In the genomic region with DNA sequence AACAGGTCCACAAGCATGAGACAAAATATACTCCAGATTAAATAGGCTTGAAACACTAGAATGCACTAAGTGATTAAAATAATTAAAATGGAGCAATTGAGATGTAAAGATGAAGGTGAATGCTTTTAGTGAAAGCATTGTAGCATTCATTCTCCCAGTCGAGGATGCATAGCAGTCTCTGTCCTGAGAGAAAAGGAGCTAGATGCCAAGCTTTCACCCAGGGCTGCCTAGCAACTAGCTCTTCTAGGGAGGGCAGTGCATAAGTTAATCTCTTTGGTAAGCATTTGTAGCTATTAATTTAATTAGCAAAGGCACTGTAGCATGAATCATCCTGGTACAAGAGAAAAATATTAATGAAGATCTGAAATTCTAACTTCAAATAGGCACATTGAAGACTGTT, we compare ENCODE assay signal across 19 cellular contexts.
A peak's percentile ranks its signal among the peaks of the same experiment; 100 is the strongest.
DNase-seq lines count a peak whose midpoint lies in the region; ATAC-seq and TF ChIP-seq lines count a peak whose summit lies in the region.
"Had no signal": no experiment of that assay in that cellular context is flagged by ENCODE, and none has a peak within 500 bp of the region (broad histone marks: within the 10 kb centered on the region; RNA-seq: fewer than 3 reads in every experiment).

No MANE protein-coding gene starts in this region.

- H3F3A ChIP-seq in MM.1S (ENCODE audit: insufficient read depth, low read length) = peaks cover 5% of the 10 kb centered on the region; the same call in 1 of the 2 replicates

- WGBS in ectodermal cell, 2 experiments = 0 to 11% methylated on average over 1 of the region's 1 CpG
- 30 to 74% methylated on average over 1 of the region's 1 CpG for WGBS in upper lobe of left lung, 2 donors

- no peak for ATAC-seq in CD4-positive, alpha-beta T cell (ENCODE audit: poor library complexity)
- no peak for ATAC-seq in upper lobe of left lung (ENCODE audit: low FRiP score in 2 of 2)
- ATAC-seq: CD8-positive, alpha-beta T cell had no signal

- H3K79me2 ChIP-seq in MM.1S (ENCODE audit: low read length) = no peaks in the 10 kb centered on the region

- H3K27me3 Mint-ChIP-seq in CD4-positive, alpha-beta T cell = no peaks in the 10 kb centered on the region

- no peaks in the 10 kb centered on the region for H3K4me1 Mint-ChIP-seq in CD4-positive, alpha-beta T cell (ENCODE audit: low read depth)

- no peaks in the 10 kb centered on the region for H3K9me2 ChIP-seq in MM.1S (replicated peaks; ENCODE audit: insufficient read depth, low read length)

- intact Hi-C loops in CD4-positive, alpha-beta T cell (cut with DNase I, micrococcal nuclease) = no loop called here

- peak overlapping the region; percentile 67 for H3K27ac ChIP-seq in 22Rv1
- H3K27ac ChIP-seq in MM.1S (ENCODE audit: low read length) = no peak overlapping the region
- peak overlapping the region; percentile 68 for H3K27ac ChIP-seq in ectodermal cell (ENCODE audit: insufficient read depth, low read depth, low read length, poor library complexity, severe bottlenecking)
- H3K27ac ChIP-seq in CD4-positive, alpha-beta T cell (ENCODE audit: low read depth, low read length) = no peak overlapping the region
- no peak overlapping the region for H3K27ac ChIP-seq in upper lobe of left lung
- H3K27ac ChIP-seq: BLaER1 treated with 17β-estradiol and CSF1 and Interleukin-3, amounts not matched to agents 10 nM and 100 nM had no signal

- H3K9me3 ChIP-seq in MM.1S (replicated peaks; ENCODE audit: insufficient read depth, low read length) = no peaks in the 10 kb centered on the region
- no peaks in the 10 kb centered on the region for H3K9me3 ChIP-seq in ectodermal cell (ENCODE audit: control insufficient read depth, low read length)
- H3K9me3 ChIP-seq in CD4-positive, alpha-beta T cell (ENCODE audit: control insufficient read depth, low read length) = no peaks in the 10 kb centered on the region
- no peaks in the 10 kb centered on the region for H3K9me3 ChIP-seq in upper lobe of left lung
- H3K9me3 ChIP-seq: HAP-1 had no signal

- H2AFZ ChIP-seq in MM.1S (ENCODE audit: low read length) = no peak overlapping the region

- H3K27me3 ChIP-seq in MM.1S (replicated peaks; ENCODE audit: insufficient read depth, low read length) (no peaks in the 10 kb centered on the region), ectodermal cell (ENCODE audit: control insufficient read depth, insufficient read depth, low read length, poor library complexity, severe bottlenecking) (no peaks in the 10 kb centered on the region), upper lobe of left lung (no peaks in the 10 kb centered on the region)
- no peaks in the 10 kb centered on the region for H3K27me3 ChIP-seq in CD4-positive, alpha-beta T cell (ENCODE audit: control insufficient read depth, insufficient read depth, low read length)
- H3K27me3 ChIP-seq: BLaER1 treated with 17β-estradiol and CSF1 and Interleukin-3, amounts not matched to agents 10 nM and 100 nM had no signal

- no peak for TF ChIP-seq EP300 in upper lobe of left lung (IDR thresholded peaks at IDR 0.05)

- H4K20me1 ChIP-seq in MM.1S (ENCODE audit: insufficient read depth, low read length) = no peaks in the 10 kb centered on the region
- H4K20me1 ChIP-seq: BLaER1 treated with 17β-estradiol and CSF1 and Interleukin-3, amounts not matched to agents 10 nM and 100 nM had no signal

- no peaks in the 10 kb centered on the region for H3K36me3 ChIP-seq in MM.1S (replicated peaks; ENCODE audit: insufficient read depth, low read length)
- H3K36me3 ChIP-seq in ectodermal cell (ENCODE audit: control insufficient read depth, insufficient read depth, low read length) = no peaks in the 10 kb centered on the region
- no peaks in the 10 kb centered on the region for H3K36me3 ChIP-seq in upper lobe of left lung
- H3K36me3 ChIP-seq: BLaER1 treated with 17β-estradiol and CSF1 and Interleukin-3, amounts not matched to agents 10 nM and 100 nM; HAP-1 had no signal

- H3K4me3 ChIP-seq in MM.1S (ENCODE audit: low read length) (no peak overlapping the region), ectodermal cell (ENCODE audit: insufficient read depth, low read depth, low read length) (no peak overlapping the region), upper lobe of left lung (no peak overlapping the region)
- H3K4me3 ChIP-seq: BLaER1 treated with 17β-estradiol and CSF1 and Interleukin-3, amounts not matched to agents 10 nM and 100 nM; HAP-1 had no signal

- CTCF ChIA-PET in CD4-positive, alpha-beta T cell (lab: Charles Lee) = no interaction called here

- TF ChIP-seq CTCF in 22Rv1 (IDR thresholded peaks at IDR 0.05) = no peak
- TF ChIP-seq CTCF in MM.1S (IDR thresholded peaks at IDR 0.05; ENCODE audit: low read length) = no peak
- no peak for TF ChIP-seq CTCF in CD4-positive, alpha-beta T cell (IDR thresholded peaks at IDR 0.05)
- no peak for TF ChIP-seq CTCF in upper lobe of left lung (IDR thresholded peaks at IDR 0.05)

- no peak overlapping the region for H3K9ac ChIP-seq in MM.1S (ENCODE audit: low read length)
- H3K9ac ChIP-seq: BLaER1 treated with 17β-estradiol and CSF1 and Interleukin-3, amounts not matched to agents 10 nM and 100 nM had no signal

- no peaks in the 10 kb centered on the region for H3K36me3 Mint-ChIP-seq in CD4-positive, alpha-beta T cell (ENCODE audit: low read depth)
- H3K36me3 Mint-ChIP-seq: CD8-positive, alpha-beta T cell had no signal

- TF ChIP-seq POLR2A in upper lobe of left lung (IDR thresholded peaks at IDR 0.05) = no peak

- POLR2A ChIA-PET in CD4-positive, alpha-beta T cell (lab: Charles Lee) = no interaction called here

- no peak overlapping the region for H3K4me3 Mint-ChIP-seq in CD4-positive, alpha-beta T cell
- H3K4me3 Mint-ChIP-seq: CD8-positive, alpha-beta T cell had no signal

- H3K4me1 ChIP-seq in MM.1S (ENCODE audit: low read length) (peaks cover 22% of the 10 kb centered on the region), ectodermal cell (ENCODE audit: control insufficient read depth, insufficient read depth, low read length) (peaks cover 18% of the 10 kb centered on the region), upper lobe of left lung (no peaks in the 10 kb centered on the region)

- peak; percentile 39 for DNase-seq in D341Med (ENCODE audit: low spot score)
- no peak for DNase-seq in MM.1S
- no peak for DNase-seq in CD4-positive, alpha-beta T cell
- no peak for DNase-seq in stimulated activated CD8-positive, alpha-beta memory T cell treated with anti-CD3 and anti-CD28 coated beads, Interleukin-4, amount 100 ng/mL, for 48 hours
- no peak for DNase-seq in midbrain (lab: John Stamatoyannopoulos, UW)
- no peak for DNase-seq in upper lobe of left lung
- DNase-seq: CD8-positive, alpha-beta T cell; DMS53; GF-D8; KG1; NCI-H1417; NCI-H1694 treated with DMSO at 0.1 percent for 48 hours; NCI-H2081 treated with DMSO at 0.1 percent for 48 hours; NCI-H748 treated with DMSO at 0.1 percent for 48 hours; Right ventricle myocardium superior had no signal

- peak overlapping the region; percentile 10; the same call in 1 of the 2 replicates for H3K4me2 ChIP-seq in MM.1S (ENCODE audit: low read depth, low read length)
- H3K4me2 ChIP-seq: BLaER1 treated with 17β-estradiol and CSF1 and Interleukin-3, amounts not matched to agents 10 nM and 100 nM had no signal

- H3K9me3 Mint-ChIP-seq in CD4-positive, alpha-beta T cell = peaks cover 10% of the 10 kb centered on the region

- H3K27ac Mint-ChIP-seq in CD4-positive, alpha-beta T cell = no peak overlapping the region
- H3K27ac Mint-ChIP-seq: CD8-positive, alpha-beta T cell had no signal

Comparison
In these comparisons a context has a peak if more than half of its experiments do, and no peak if none do; other contexts are left out.
1. H3K27ac ChIP-seq: peak in 22Rv1 (single experiment) and ectodermal cell (single experiment); none in MM.1S (single experiment), CD4-positive, alpha-beta T cell (single experiment) and upper lobe of left lung (0 of 4).